7 cellular contexts compared by ENCODE assay signal in genomic region chr15:92277776-92278175, GRCh38.
A peak's percentile ranks its signal among the peaks of the same experiment; 100 is the strongest.
DNase-seq lines count a peak whose midpoint lies in the region; ATAC-seq and TF ChIP-seq lines count a peak whose summit lies in the region.

No MANE protein-coding gene starts in this region.

- POLR2A ChIA-PET in PC-3 (lab: Charles Lee; ENCODE audit: unreplicated experiment) (no interaction called here), HEK293T (lab: Yijun Ruan, JAX) (no interaction called here)

- H3K4me3 ChIP-seq in DND-41 (ENCODE audit: low read depth in 1 of 2, low read length in 2 of 2) = no peak overlapping the region
- no peak overlapping the region for H3K4me3 ChIP-seq in PC-3 (ENCODE audit: low read length)

- no peaks in the 10 kb centered on the region for H3F3A ChIP-seq in PC-3 (ENCODE audit: low read length, unreplicated experiment)

- intact Hi-C loops in PC-3 (cut with micrococcal nuclease) = loop anchor here (5.0 kb wide), 1 partner anchor 440 kb away; no protein-coding TSS in a partner anchor

- H3K79me2 ChIP-seq in DND-41 (ENCODE audit: insufficient read depth, low read length) (no peaks in the 10 kb centered on the region), PC-3 (ENCODE audit: low read length) (no peaks in the 10 kb centered on the region)

- no peaks in the 10 kb centered on the region for H3K4me1 ChIP-seq in DND-41 (ENCODE audit: insufficient read depth, low read length)
- no peaks in the 10 kb centered on the region for H3K4me1 ChIP-seq in PC-3 (ENCODE audit: insufficient read depth, low read length)

- ATAC-seq in DND-41 (ENCODE audit: insufficient read depth, low read depth) (peak; percentile 56; the same call in 1 of the 3 replicates), GM18868 (IDR thresholded peaks at IDR 0.05; ENCODE audit: unreplicated experiment) (peak; percentile 60), PC-3 (no peak), GM21723 (IDR thresholded peaks at IDR 0.05; ENCODE audit: unreplicated experiment) (no peak), GM19023 (IDR thresholded peaks at IDR 0.05; ENCODE audit: unreplicated experiment) (no peak)

- H3K36me3 ChIP-seq in DND-41 (ENCODE audit: insufficient read depth, low read length) (no peaks in the 10 kb centered on the region), PC-3 (ENCODE audit: low read depth, low read length) (no peaks in the 10 kb centered on the region)

- H3K27ac ChIP-seq in DND-41 (ENCODE audit: low read length) (no peak overlapping the region), PC-3 (ENCODE audit: low read length) (no peak overlapping the region)

- H3K9ac ChIP-seq in DND-41 (ENCODE audit: low read depth, low read length) (no peak overlapping the region), PC-3 (ENCODE audit: low read length) (no peak overlapping the region)

- no peak overlapping the region for H2AFZ ChIP-seq in DND-41 (ENCODE audit: low read depth, low read length)
- H2AFZ ChIP-seq in PC-3 (ENCODE audit: low read length) = no peak overlapping the region

- DNase-seq in DND-41 (peak; percentile 8), PC-3 (peak; percentile 35), hippocampal formation (lab: John Stamatoyannopoulos, UW) (peak; percentile 3 to 4), HEK293T (ENCODE audit: extremely low spot score) (no peak)

- no TSS peak for BruUV-seq in PC-3 (replicated peaks; lab: Mats Ljungman, UMichigan)

- TF ChIP-seq CTCF in DND-41 (IDR thresholded peaks at IDR 0.05; ENCODE audit: borderline replicate concordance, extremely low read depth, low read length, poor library complexity, severe bottlenecking) = peak; percentile 46
- TF ChIP-seq CTCF in PC-3 (conservative IDR thresholded peaks at IDR 0.05; ENCODE audit: low read depth, low read length) = peak; percentile 43

- no peaks in the 10 kb centered on the region for H4K20me1 ChIP-seq in DND-41 (ENCODE audit: insufficient read depth, low read length)
- no peaks in the 10 kb centered on the region for H4K20me1 ChIP-seq in PC-3 (ENCODE audit: low read length)

- CTCF ChIA-PET in PC-3 (lab: Charles Lee) = no interaction called here
- CTCF ChIA-PET in HEK293T (lab: Yijun Ruan, JAX) = no interaction called here

- H3K9me3 ChIP-seq in DND-41 (ENCODE audit: insufficient read depth, low read length, severe bottlenecking) = no peaks in the 10 kb centered on the region
- no peaks in the 10 kb centered on the region for H3K9me3 ChIP-seq in PC-3 (ENCODE audit: low read length)

- H3K4me2 ChIP-seq in DND-41 (ENCODE audit: insufficient read depth, low read length) (no peak overlapping the region), PC-3 (ENCODE audit: low read length) (no peak overlapping the region)

- no peaks in the 10 kb centered on the region for H3K9me2 ChIP-seq in PC-3 (replicated peaks; ENCODE audit: low read length)

- H3K27me3 ChIP-seq in DND-41 (ENCODE audit: insufficient read depth, low read length, poor library complexity) = peaks cover 11% of the 10 kb centered on the region
- H3K27me3 ChIP-seq in PC-3 (ENCODE audit: low read length) = peaks cover 19% of the 10 kb centered on the region

TF ChIP-seq in HEK293T, 16 proteins besides CTCF, POLR2A, EP300 and RAD21:
- no peak for TF ChIP-seq L3MBTL2 (conservative IDR thresholded peaks at IDR 0.05)
- no peak for TF ChIP-seq SUZ12 (IDR thresholded peaks at IDR 0.05)
- no peak for TF ChIP-seq FOXA1 (IDR thresholded peaks at IDR 0.05)
- TF ChIP-seq ARNT (IDR thresholded peaks at IDR 0.05) = no peak
- TF ChIP-seq TARDBP (IDR thresholded peaks at IDR 0.05) = no peak
- no peak for TF ChIP-seq NFRKB (IDR thresholded peaks at IDR 0.05)
- TF ChIP-seq FOXK2 (IDR thresholded peaks at IDR 0.05) = no peak
- no peak for TF ChIP-seq CTBP1 (IDR thresholded peaks at IDR 0.05; ENCODE audit: borderline replicate concordance)
- TF ChIP-seq HDGF (IDR thresholded peaks at IDR 0.05; ENCODE audit: borderline replicate concordance) = no peak
- no peak for TF ChIP-seq LEF1 (IDR thresholded peaks at IDR 0.05; ENCODE audit: borderline replicate concordance)
- TF ChIP-seq PKNOX1 (IDR thresholded peaks at IDR 0.05) = no peak
- TF ChIP-seq ZNF384 (IDR thresholded peaks at IDR 0.05) = no peak
- no peak for TF ChIP-seq FOXM1 (IDR thresholded peaks at IDR 0.05; ENCODE audit: borderline replicate concordance)
- TF ChIP-seq BHLHE40 (IDR thresholded peaks at IDR 0.05; ENCODE audit: borderline replicate concordance) = no peak
- TF ChIP-seq SP1 (IDR thresholded peaks at IDR 0.05) = no peak
- TF ChIP-seq ELF4 (IDR thresholded peaks at IDR 0.05) = no peak

Comparison
In these comparisons a context has a peak if more than half of its experiments do, and no peak if none do; other contexts are left out.
1. ATAC-seq: peak in DND-41 (single experiment) and GM18868 (single experiment); none in PC-3 (single experiment), GM21723 (single experiment) and GM19023 (single experiment).